Comparison of ENCODE assay signal across 28 cellular contexts in genomic region chr9:81074261-81074660, GRCh38.
"Had no signal": no experiment of that assay in that cellular context is flagged by ENCODE, and none has a peak within 500 bp of the region (broad histone marks: within the 10 kb centered on the region; RNA-seq: fewer than 3 reads in every experiment).

No MANE protein-coding gene starts in this region.

- H3K27me3 Mint-ChIP-seq: activated CD4-positive, alpha-beta memory T cell treated with anti-CD3 and anti-CD28 coated beads, Interleukin-2, amount 10 ng/mL, durations not matched to agents 7 days and 5 days; activated T-helper 17 cell treated with anti-CD3 and anti-CD28 coated beads, Interleukin-2, amount 50 U/mL, for 72 hours; naive B cell; stimulated activated naive B cell treated with anti-CD40 and anti-IgM and Interleukin-4, amounts not matched to agents 10 μg/mL and 1 μg/mL and 100 μg/mL, for 72 hours had no signal

- H3K4me3 Mint-ChIP-seq: activated CD4-positive, alpha-beta memory T cell treated with anti-CD3 and anti-CD28 coated beads, Interleukin-2, amount 10 ng/mL, durations not matched to agents 7 days and 5 days; activated T-cell treated with anti-CD3 and anti-CD28 coated beads, Interleukin-2, amount 50 U/mL, for 4 hours; activated T-helper 17 cell treated with anti-CD3 and anti-CD28 coated beads, Interleukin-2, amount 50 U/mL, for 72 hours; mesothelial cell of epicardium; naive B cell; stimulated activated naive B cell treated with anti-CD40 and anti-IgM and Interleukin-4, amounts not matched to agents 10 μg/mL and 1 μg/mL and 100 μg/mL, for 72 hours had no signal

- H3K36me3 ChIP-seq: brain microvascular endothelial cell, heart left ventricle, ovary, stomach, thyroid gland, upper lobe of right lung, WERI-Rb-1 had no signal

- H3K27ac Mint-ChIP-seq: activated CD4-positive, alpha-beta memory T cell treated with anti-CD3 and anti-CD28 coated beads, Interleukin-2, amount 10 ng/mL, durations not matched to agents 7 days and 5 days; activated T-helper 17 cell treated with anti-CD3 and anti-CD28 coated beads, Interleukin-2, amount 50 U/mL, for 72 hours; mesothelial cell of epicardium; progenitor cell of endocrine pancreas; stimulated activated naive B cell treated with anti-CD40 and anti-IgM and Interleukin-4, amounts not matched to agents 10 μg/mL and 1 μg/mL and 100 μg/mL, for 72 hours had no signal

- H3K4me1 Mint-ChIP-seq: activated CD4-positive, alpha-beta memory T cell treated with anti-CD3 and anti-CD28 coated beads, Interleukin-2, amount 10 ng/mL, durations not matched to agents 7 days and 5 days; activated T-helper 17 cell treated with anti-CD3 and anti-CD28 coated beads, Interleukin-2, amount 50 U/mL, for 72 hours had no signal

- DNase-seq: activated CD4-positive, alpha-beta memory T cell treated with anti-CD3 and anti-CD28 coated beads, Interleukin-2, amount 10 ng/mL, durations not matched to agents 7 days and 5 days; activated CD4-positive, alpha-beta T cell treated with anti-CD3 and anti-CD28 coated beads for 48 hours; activated gamma-delta T cell treated with Interleukin-2 at 50 U/mL for 16 hours; activated naive CD4-positive, alpha-beta T cell treated with anti-CD3 and anti-CD28 coated beads, Interleukin-2, amount 50 U/mL, for 16 hours; activated T-cell treated with anti-CD3 and anti-CD28 coated beads, Interleukin-2, amount 50 U/mL, for 4 hours; amniotic stem cell; brain microvascular endothelial cell; central memory CD4-positive, alpha-beta T cell; effector CD8-positive, alpha-beta T cell; heart left ventricle; left colon; naive B cell; ovary; retina; stimulated activated CD4-positive, alpha-beta T cell treated with anti-CD3 and anti-CD28 coated beads, Interleukin-4, amount 100 ng/mL, for 24 hours; stimulated activated CD8-positive, alpha-beta memory T cell treated with anti-CD3 and anti-CD28 coated beads, Interleukin-4, amount 100 ng/mL, for 48 hours; stimulated activated naive B cell treated with anti-CD40 and anti-IgM and Interleukin-4, amounts not matched to agents 10 μg/mL and 1 μg/mL and 100 μg/mL, for 72 hours; stomach; thyroid gland; upper lobe of right lung; WERI-Rb-1 had no signal

- H3K9me3 Mint-ChIP-seq: mesothelial cell of epicardium; naive B cell; stimulated activated naive B cell treated with anti-CD40 and anti-IgM and Interleukin-4, amounts not matched to agents 10 μg/mL and 1 μg/mL and 100 μg/mL, for 72 hours had no signal

- H3K36me3 Mint-ChIP-seq: mesothelial cell of epicardium; naive B cell; stimulated activated naive B cell treated with anti-CD40 and anti-IgM and Interleukin-4, amounts not matched to agents 10 μg/mL and 1 μg/mL and 100 μg/mL, for 72 hours had no signal

- H3K27me3 ChIP-seq: brain microvascular endothelial cell, heart left ventricle, ovary, stomach, thyroid gland, upper lobe of right lung had no signal

- FAIRE-seq: astrocyte, colon, endometrium had no signal

- H3K9me3 ChIP-seq: heart left ventricle, ovary, stomach, thyroid gland, upper lobe of right lung had no signal

- H3K27ac ChIP-seq: brain microvascular endothelial cell, heart left ventricle, ovary, skin epidermis, stomach, thyroid gland, upper lobe of right lung, WERI-Rb-1 had no signal

- H3K4me1 ChIP-seq: heart left ventricle, stomach, thyroid gland, upper lobe of right lung had no signal

- H3K4me3 ChIP-seq: heart left ventricle, ovary, skin epidermis, stomach, thyroid gland, upper lobe of right lung had no signal
